1 cellular context compared by ENCODE assay signal in the genomic region with DNA sequence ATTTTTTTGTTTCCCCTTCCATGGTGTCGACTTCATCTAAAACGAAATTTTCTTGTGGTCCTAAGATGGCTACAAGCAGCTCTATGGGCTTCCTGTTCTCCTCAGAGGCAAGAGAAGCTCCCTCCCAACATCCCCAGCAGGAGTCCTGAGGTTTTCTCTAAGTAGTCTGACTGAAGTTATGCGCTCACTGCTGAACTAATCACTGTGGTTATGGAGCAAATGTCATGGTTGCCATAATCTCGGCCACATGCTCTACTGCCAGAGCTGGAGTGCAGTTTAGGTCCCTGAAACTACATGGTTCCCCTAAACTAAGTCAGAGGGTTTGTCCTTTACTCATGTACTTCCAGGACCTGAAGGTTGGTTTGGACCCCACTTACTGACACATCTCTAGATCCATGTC.
TF ChIP-seq lines count a peak whose summit lies in the region.

No MANE protein-coding gene starts in this region.

TF ChIP-seq in HCT116, 20 proteins besides CTCF, POLR2A, EP300 and RAD21 (continued from another document):
- TF ChIP-seq, protein P1, sequence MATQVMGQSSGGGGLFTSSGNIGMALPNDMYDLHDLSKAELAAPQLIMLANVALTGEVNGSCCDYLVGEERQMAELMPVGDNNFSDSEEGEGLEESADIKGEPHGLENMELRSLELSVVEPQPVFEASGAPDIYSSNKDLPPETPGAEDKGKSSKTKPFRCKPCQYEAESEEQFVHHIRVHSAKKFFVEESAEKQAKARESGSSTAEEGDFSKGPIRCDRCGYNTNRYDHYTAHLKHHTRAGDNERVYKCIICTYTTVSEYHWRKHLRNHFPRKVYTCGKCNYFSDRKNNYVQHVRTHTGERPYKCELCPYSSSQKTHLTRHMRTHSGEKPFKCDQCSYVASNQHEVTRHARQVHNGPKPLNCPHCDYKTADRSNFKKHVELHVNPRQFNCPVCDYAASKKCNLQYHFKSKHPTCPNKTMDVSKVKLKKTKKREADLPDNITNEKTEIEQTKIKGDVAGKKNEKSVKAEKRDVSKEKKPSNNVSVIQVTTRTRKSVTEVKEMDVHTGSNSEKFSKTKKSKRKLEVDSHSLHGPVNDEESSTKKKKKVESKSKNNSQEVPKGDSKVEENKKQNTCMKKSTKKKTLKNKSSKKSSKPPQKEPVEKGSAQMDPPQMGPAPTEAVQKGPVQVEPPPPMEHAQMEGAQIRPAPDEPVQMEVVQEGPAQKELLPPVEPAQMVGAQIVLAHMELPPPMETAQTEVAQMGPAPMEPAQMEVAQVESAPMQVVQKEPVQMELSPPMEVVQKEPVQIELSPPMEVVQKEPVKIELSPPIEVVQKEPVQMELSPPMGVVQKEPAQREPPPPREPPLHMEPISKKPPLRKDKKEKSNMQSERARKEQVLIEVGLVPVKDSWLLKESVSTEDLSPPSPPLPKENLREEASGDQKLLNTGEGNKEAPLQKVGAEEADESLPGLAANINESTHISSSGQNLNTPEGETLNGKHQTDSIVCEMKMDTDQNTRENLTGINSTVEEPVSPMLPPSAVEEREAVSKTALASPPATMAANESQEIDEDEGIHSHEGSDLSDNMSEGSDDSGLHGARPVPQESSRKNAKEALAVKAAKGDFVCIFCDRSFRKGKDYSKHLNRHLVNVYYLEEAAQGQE (IDR thresholded peaks at IDR 0.05; ENCODE audit: low read depth) = no peak
